Comparison of ENCODE assay signal across 1 cellular context in genomic region chr15:80034633-80035032, GRCh38.
TF ChIP-seq lines count a peak whose summit lies in the region.

No MANE protein-coding gene starts in this region.

TF ChIP-seq in GM23338, 12 proteins besides CTCF, POLR2A, EP300 and RAD21 (continued from another document):
- TF ChIP-seq ZNF462 (CRISPR knock-in tag; IDR thresholded peaks at IDR 0.05) (no peak), STAT1 (IDR thresholded peaks at IDR 0.05; ENCODE audit: unreplicated experiment) (no peak)
